13 cellular contexts compared by ENCODE assay signal in the genomic region with DNA sequence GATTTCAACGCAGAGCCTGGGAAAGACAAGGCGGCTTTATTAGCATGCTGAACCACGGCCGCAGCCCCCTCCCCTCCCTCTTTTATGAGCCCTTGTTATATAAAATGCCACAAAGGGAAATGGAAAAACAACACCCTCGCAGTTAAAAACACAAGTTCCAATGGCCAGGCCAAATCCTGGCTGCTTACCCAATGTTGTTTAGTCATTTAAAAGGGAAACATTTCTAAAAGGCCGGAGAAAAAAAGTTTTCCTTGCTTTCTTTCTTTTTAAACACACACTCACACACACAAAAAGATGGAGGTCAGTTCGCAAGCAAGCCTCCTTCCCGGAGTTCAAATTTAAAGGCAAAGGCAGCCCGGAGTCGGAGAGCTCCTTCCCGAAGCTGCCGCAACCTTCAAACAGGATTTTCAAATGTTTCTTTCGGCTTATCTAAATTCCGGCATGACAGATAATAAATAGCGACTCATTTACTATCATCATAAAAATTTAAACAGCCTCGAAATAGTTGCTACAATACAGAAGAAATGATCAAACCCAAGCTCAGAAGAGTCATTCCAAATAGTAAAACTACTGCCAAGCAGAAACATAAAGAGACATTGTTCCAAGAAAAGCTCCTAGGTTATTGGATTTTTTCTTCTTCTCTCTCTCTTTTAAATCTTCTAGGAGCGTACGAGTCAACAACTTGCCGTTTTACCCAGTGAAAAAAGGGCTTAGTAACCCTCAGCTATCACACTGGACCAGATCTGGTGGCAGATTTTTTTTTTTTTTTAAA. TPM values are rescaled to one million over a fixed set of nuclear protein-coding genes. Genes with fewer than 3 reads are reported as not detected.
A peak's percentile ranks its signal among the peaks of the same experiment; 100 is the strongest.
DNase-seq lines count a peak whose midpoint lies in the region; ATAC-seq and TF ChIP-seq lines count a peak whose summit lies in the region.
"Had no signal": no experiment of that assay in that cellular context is flagged by ENCODE, and none has a peak within 500 bp of the region (broad histone marks: within the 10 kb centered on the region; RNA-seq: fewer than 3 reads in every experiment).

No MANE protein-coding gene starts in this region.

- H2BK12ac ChIP-seq in trophoblast cell (ENCODE audit: low read length) = no peak overlapping the region

- peaks cover 18% of the 10 kb centered on the region for H3K4me1 ChIP-seq in CD8-positive, alpha-beta T cell (ENCODE audit: insufficient read depth, low read length)
- no peaks in the 10 kb centered on the region for H3K4me1 ChIP-seq in right cardiac atrium (ENCODE audit: control insufficient read depth, insufficient read depth, low read length)
- H3K4me1 ChIP-seq in trophoblast cell (ENCODE audit: control insufficient read depth in 1 of 2, insufficient read depth in 2 of 2, low read length in 2 of 2) = peaks cover 11 to 13% of the 10 kb centered on the region in 2 experiments
- H3K4me1 ChIP-seq: parathyroid adenoma had no signal

- peaks cover 51% of the 10 kb centered on the region for H3K27me3 Mint-ChIP-seq in CD8-positive, alpha-beta T cell (ENCODE audit: low read depth)

- H4K12ac ChIP-seq in trophoblast cell (ENCODE audit: low read depth, low read length) = no peak overlapping the region

- H3K23ac ChIP-seq in trophoblast cell (ENCODE audit: low read length) = no peak overlapping the region

- H3K18ac ChIP-seq in trophoblast cell (ENCODE audit: low read length) = no peak overlapping the region

- no peak overlapping the region for H3K27ac Mint-ChIP-seq in CD8-positive, alpha-beta T cell

- H4K8ac ChIP-seq in trophoblast cell (ENCODE audit: low read depth, low read length) = no peak overlapping the region

- H3K4me1 Mint-ChIP-seq in CD8-positive, alpha-beta T cell (ENCODE audit: low read depth) = peaks cover 15% of the 10 kb centered on the region

- no peak overlapping the region for H2AK5ac ChIP-seq in trophoblast cell (ENCODE audit: low read length)

- H2BK5ac ChIP-seq in trophoblast cell (ENCODE audit: low read depth, low read length, poor library complexity) = no peak overlapping the region

- H3K36me3 Mint-ChIP-seq in CD8-positive, alpha-beta T cell = no peaks in the 10 kb centered on the region

- no peaks in the 10 kb centered on the region for H3K36me3 ChIP-seq in CD8-positive, alpha-beta T cell (ENCODE audit: insufficient read depth, low read length)
- H3K36me3 ChIP-seq in WERI-Rb-1 (peaks cover 43% of the 10 kb centered on the region), trophoblast cell (ENCODE audit: control insufficient read depth in 1 of 2, insufficient read depth in 2 of 2, low read length in 2 of 2) (peaks cover 0 to 2% of the 10 kb centered on the region in 2 experiments)

- no peak for TF ChIP-seq CTCF in CD8-positive, alpha-beta T cell (IDR thresholded peaks at IDR 0.05)
- no peak for TF ChIP-seq CTCF in WERI-Rb-1 (IDR thresholded peaks at IDR 0.05; ENCODE audit: low read depth, low read length)

- H3K4me3 ChIP-seq in CD8-positive, alpha-beta T cell (ENCODE audit: low read depth, low read length) = no peak overlapping the region
- H3K4me3 ChIP-seq in WERI-Rb-1 (ENCODE audit: low read depth, low read length) (peak overlapping the region; percentile 49), right cardiac atrium (ENCODE audit: low read length) (peak overlapping the region; percentile 90), trophoblast cell (ENCODE audit: low read depth, low read length) (peak overlapping the region; percentile 74)

- H3K9me3 Mint-ChIP-seq in CD8-positive, alpha-beta T cell = no peaks in the 10 kb centered on the region

- no peak overlapping the region for H2AFZ ChIP-seq in trophoblast cell (ENCODE audit: insufficient read depth, low read length, poor library complexity)

- H3K79me1 ChIP-seq in trophoblast cell (ENCODE audit: low read length) = peaks cover 6% of the 10 kb centered on the region

- H4K91ac ChIP-seq in trophoblast cell (ENCODE audit: low read depth, low read length) = no peak overlapping the region

- intact Hi-C loops in CD8-positive, alpha-beta T cell (cut with DNase I, micrococcal nuclease) = no loop called here
- intact Hi-C loops in right cardiac atrium (cut with DNase I) = no loop called here

- no peak overlapping the region for H3K4ac ChIP-seq in trophoblast cell (ENCODE audit: low read depth, low read length)

- no peak overlapping the region for H3K9ac ChIP-seq in trophoblast cell (ENCODE audit: low read length)
- H3K9ac ChIP-seq: parathyroid adenoma had no signal

- no peak for DNase-seq in CD8-positive, alpha-beta T cell
- no peak for DNase-seq in WERI-Rb-1
- DNase-seq in right cardiac atrium = no peak
- peak in 1 of 2 donors; percentile 16 for DNase-seq in trophoblast cell
- DNase-seq in HK-2 (ENCODE audit: unreplicated experiment) = no peak
- DNase-seq in RKO (ENCODE audit: low spot score) = no peak
- DNase-seq: activated effector memory CD4-positive, alpha-beta T cell treated with Interleukin-2 at 50 U/mL for 16 hours; NCI-H526 treated with DMSO at 0.1 percent for 48 hours; stimulated activated CD8-positive, alpha-beta memory T cell treated with anti-CD3 and anti-CD28 coated beads, Interleukin-4, amount 100 ng/mL, for 48 hours; T-helper 2 cell had no signal

- no peak overlapping the region for H3K14ac ChIP-seq in trophoblast cell (ENCODE audit: low read length)

- H2BK120ac ChIP-seq in trophoblast cell (ENCODE audit: insufficient read depth, low read length, poor library complexity) = no peak overlapping the region

- CTCF ChIA-PET in CD8-positive, alpha-beta T cell (lab: Charles Lee) = interaction anchor here (0.6 kb wide), 1 partner anchor 182 kb away, joined by 3 read pairs; no protein-coding TSS in a partner anchor

- peak overlapping the region; percentile 85 for H3K4me2 ChIP-seq in trophoblast cell (ENCODE audit: low read length)

- 6% methylated on average over 19 of the region's 19 CpGs for WGBS in right cardiac atrium
- no CpG with 5 or more reads among the region's 19 CpGs for WGBS in trophoblast cell (ENCODE audit: extremely low coverage, insufficient coverage, insufficient read length)

- no peak overlapping the region for H3K27ac ChIP-seq in CD8-positive, alpha-beta T cell (ENCODE audit: low read depth, low read length)
- peak overlapping the region; percentile 66 for H3K27ac ChIP-seq in WERI-Rb-1
- H3K27ac ChIP-seq in right cardiac atrium (ENCODE audit: low read length) = no peak overlapping the region
- H3K27ac ChIP-seq in trophoblast cell (ENCODE audit: low read depth, low read length) = peak overlapping the region; percentile 18

- no peaks in the 10 kb centered on the region for H3K9me3 ChIP-seq in CD8-positive, alpha-beta T cell (ENCODE audit: low read length)
- H3K9me3 ChIP-seq in WERI-Rb-1 (ENCODE audit: severe bottlenecking) (no peaks in the 10 kb centered on the region), right cardiac atrium (ENCODE audit: control insufficient read depth, low read length) (no peaks in the 10 kb centered on the region), trophoblast cell (ENCODE audit: insufficient read depth, low read depth, low read length) (peaks cover 4% of the 10 kb centered on the region)

- H3K4me3 Mint-ChIP-seq in CD8-positive, alpha-beta T cell = peak overlapping the region; percentile 69

- no peaks in the 10 kb centered on the region for H3K27me3 ChIP-seq in CD8-positive, alpha-beta T cell (ENCODE audit: insufficient read depth, low read length)
- no peaks in the 10 kb centered on the region for H3K27me3 ChIP-seq in WERI-Rb-1 (ENCODE audit: insufficient read depth, low read depth, severe bottlenecking)
- H3K27me3 ChIP-seq in right cardiac atrium (ENCODE audit: control insufficient read depth, insufficient read depth) = no peaks in the 10 kb centered on the region
- H3K27me3 ChIP-seq in trophoblast cell (ENCODE audit: insufficient read depth, low read length) = no peaks in the 10 kb centered on the region

- POLR2A ChIA-PET in CD8-positive, alpha-beta T cell (lab: Charles Lee) = no interaction called here

- H3K79me2 ChIP-seq in trophoblast cell (ENCODE audit: control insufficient read depth, insufficient read depth, low read length, poor library complexity) = peaks cover 9% of the 10 kb centered on the region

- no peak for ATAC-seq in CD8-positive, alpha-beta T cell
- ATAC-seq in right cardiac atrium (no peak), GM21619 (IDR thresholded peaks at IDR 0.05; ENCODE audit: unreplicated experiment) (no peak), HG03460 (IDR thresholded peaks at IDR 0.05; ENCODE audit: unreplicated experiment) (no peak)

RNA-seq across cellular contexts. Expression of gene PHF21B, which starts 3.5 kb away (rescaled TPM):
- total RNA-seq in CD8-positive, alpha-beta T cell = not detected
- 1 to 10 TPM in 3 of 4 donors, under 1 TPM in 1; 0.97 to 1.9 (median 1.3) TPM for total RNA-seq in right cardiac atrium
- 0.50 TPM for polyA plus RNA-seq in right cardiac atrium
- 2.3 and 2.4 TPM in 2 replicates for polyA plus RNA-seq in trophoblast cell (2013)

Comparison
In these comparisons a context has a peak if more than half of its experiments do, and no peak if none do; other contexts are left out.
1. H3K27ac ChIP-seq: peak in WERI-Rb-1 (single experiment) and trophoblast cell (single experiment); none in CD8-positive, alpha-beta T cell (single experiment) and right cardiac atrium (single experiment).